ENCODE assay signal across 1 cellular context in genomic region chr14:68811161-68811560, GRCh38.
TF ChIP-seq lines count a peak whose summit lies in the region.

No MANE protein-coding gene starts in this region.

TF ChIP-seq in IMR-90, 13 proteins besides CTCF, POLR2A, EP300 and RAD21:
- TF ChIP-seq RFX5 (IDR thresholded peaks at IDR 0.05; ENCODE audit: low read depth, low read length), result no peak
- no peak for TF ChIP-seq SMC3 (IDR thresholded peaks at IDR 0.05; ENCODE audit: low read depth, low read length)
- no peak for TF ChIP-seq FOS (IDR thresholded peaks at IDR 0.05; ENCODE audit: low read depth, low read length)
- TF ChIP-seq CEBPB (IDR thresholded peaks at IDR 0.05; ENCODE audit: low read depth, low read length), result no peak
- no peak for TF ChIP-seq MAFK (IDR thresholded peaks at IDR 0.05; ENCODE audit: low read depth, low read length)
- TF ChIP-seq NFE2L2 (IDR thresholded peaks at IDR 0.05; ENCODE audit: low read depth, low read length), result no peak
- TF ChIP-seq BHLHE40 (IDR thresholded peaks at IDR 0.05; ENCODE audit: low read depth, low read length), result no peak
- no peak for TF ChIP-seq ELK1 (IDR thresholded peaks at IDR 0.05; ENCODE audit: borderline replicate concordance, low read depth, low read length)
- TF ChIP-seq CHD1 (IDR thresholded peaks at IDR 0.05; ENCODE audit: low read depth, low read length), result no peak
- TF ChIP-seq MXI1 (IDR thresholded peaks at IDR 0.05; ENCODE audit: borderline replicate concordance, low read depth, low read length), result no peak
- no peak for TF ChIP-seq MAZ (IDR thresholded peaks at IDR 0.05; ENCODE audit: borderline replicate concordance, low read depth, low read length)
- no peak for TF ChIP-seq USF2 (IDR thresholded peaks at IDR 0.05; ENCODE audit: low read depth, low read length)
- no peak for TF ChIP-seq RCOR1 (IDR thresholded peaks at IDR 0.05; ENCODE audit: insufficient replicate concordance, low read length)
TF ChIP-seq in IMR-90: peak in this region for 0.
